ENCODE assay signal across 18 cellular contexts in the genomic region with DNA sequence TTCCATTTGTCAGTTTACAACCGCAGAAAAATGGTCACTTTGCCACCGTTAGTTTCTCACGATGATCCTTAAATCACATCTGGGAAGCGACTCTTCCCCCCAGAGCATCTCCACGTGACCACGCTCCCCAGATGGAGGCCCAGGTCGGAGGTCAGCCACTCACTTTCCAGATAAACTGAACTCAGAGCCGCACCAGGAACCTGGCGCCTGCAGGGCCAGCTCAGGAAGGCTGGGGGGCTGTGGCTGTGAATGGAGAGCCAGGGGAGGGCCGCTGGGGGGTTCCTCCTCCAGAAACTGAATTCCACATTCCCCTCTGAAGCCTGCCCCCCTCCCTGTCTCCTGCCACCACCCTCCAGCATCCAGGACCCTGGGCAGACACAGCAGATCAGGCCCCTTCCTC.
"Had no signal": no experiment of that assay in that cellular context is flagged by ENCODE, and none has a peak within 500 bp of the region (broad histone marks: within the 10 kb centered on the region; RNA-seq: fewer than 3 reads in every experiment).

No MANE protein-coding gene starts in this region.

- H3K4me2 ChIP-seq: smooth muscle cell had no signal

- H3K9me3 ChIP-seq: tibial artery had no signal

- H3K4me3 ChIP-seq: coronary artery, smooth muscle cell, tibial artery had no signal

- H3K4me1 ChIP-seq: tibial artery had no signal

- H3K27ac ChIP-seq: coronary artery, tibial artery, VCaP had no signal

- FAIRE-seq: frontal cortex, urothelium cell line had no signal

- H3K36me3 ChIP-seq: tibial artery had no signal

- ATAC-seq: naive thymus-derived CD4-positive, alpha-beta T cell; stimulated activated naive B cell treated with anti-CD40 and anti-IgM and Interleukin-4, amounts not matched to agents 10 μg/mL and 1 μg/mL and 100 μg/mL, for 72 hours had no signal

- DNase-seq: activated CD4-positive, alpha-beta T cell treated with anti-CD3 and anti-CD28 coated beads for 1 hour; activated CD8-positive, alpha-beta memory T cell treated with anti-CD3 and anti-CD28 coated beads for 24 hours; activated CD8-positive, alpha-beta memory T cell treated with anti-CD3 and anti-CD28 coated beads, Interleukin-2, amount 50 U/mL, for 48 hours; activated effector memory CD4-positive, alpha-beta T cell treated with Interleukin-2 at 50 U/mL for 16 hours; activated naive CD4-positive, alpha-beta T cell treated with anti-CD3 and anti-CD28 coated beads, Interleukin-2, amount 10 ng/mL, durations not matched to agents 7 days and 5 days; activated T-cell treated with anti-CD3 and anti-CD28 coated beads, Interleukin-2, amount 50 U/mL, for 48 hours; mesendoderm; naive thymus-derived CD4-positive, alpha-beta T cell; nucleus accumbens; stimulated activated naive B cell treated with anti-CD40 and anti-IgM and Interleukin-4, amounts not matched to agents 10 μg/mL and 1 μg/mL and 100 μg/mL, for 72 hours; SW 1271; T-helper 2 cell had no signal
